In genomic region chr5:172918421-172919371, GRCh38 we compare ENCODE assay signal across 15 cellular contexts. TPM values are rescaled to one million over a fixed set of nuclear protein-coding genes. Genes with fewer than 3 reads are reported as not detected.
DNase-seq lines count a peak whose midpoint lies in the region; ATAC-seq and TF ChIP-seq lines count a peak whose summit lies in the region.
"Had no signal": no experiment of that assay in that cellular context is flagged by ENCODE, and none has a peak within 500 bp of the region (broad histone marks: within the 10 kb centered on the region; RNA-seq: fewer than 3 reads in every experiment).

No MANE protein-coding gene starts in this region.

- no peaks in the 10 kb centered on the region for H3K27me3 Mint-ChIP-seq in MCF 10A (ENCODE audit: insufficient read depth, unreplicated experiment)
- H3K27me3 Mint-ChIP-seq in activated naive CD8-positive, alpha-beta T cell treated with anti-CD3 and anti-CD28 coated beads, Interleukin-2, amount 50 U/mL, for 24 hours = no peaks in the 10 kb centered on the region
- H3K27me3 Mint-ChIP-seq in naive thymus-derived CD8-positive, alpha-beta T cell = no peaks in the 10 kb centered on the region
- H3K27me3 Mint-ChIP-seq: progenitor cell of endocrine pancreas had no signal

- intact Hi-C loops in MCF 10A (cut with micrococcal nuclease) (no loop called here), mammary epithelial cell (cut with micrococcal nuclease) (no loop called here), upper lobe of right lung (cut with DNase I) (no loop called here)

- H3K36me3 ChIP-seq in mammary epithelial cell (ENCODE audit: insufficient read depth, low read length) = no peaks in the 10 kb centered on the region
- peaks cover 70% of the 10 kb centered on the region for H3K36me3 ChIP-seq in upper lobe of right lung

- CTCF ChIA-PET in MCF 10A (lab: Yijun Ruan, JAX) (interaction anchor here (0.6 to 3.0 kb wide), 3 partner anchors 14 to 155 kb away, joined by 3 to 13 read pairs (median 6); no protein-coding TSS in a partner anchor), mammary epithelial cell (lab: Charles Lee; ENCODE audit: low non-redundant PET) (no interaction called here)

- no peak overlapping the region for H3K9ac ChIP-seq in mammary epithelial cell (ENCODE audit: insufficient read depth, low read length)

- DNase-seq in MCF 10A (ENCODE audit: unreplicated experiment) (no peak), mammary epithelial cell (no peak), upper lobe of right lung (no peak)
- DNase-seq in activated naive CD8-positive, alpha-beta T cell treated with anti-CD3 and anti-CD28 coated beads, Interleukin-2, amount 50 U/mL, for 24 hours = peak; percentile 36
- DNase-seq in naive thymus-derived CD8-positive, alpha-beta T cell = peak; percentile 42 to 92 (median 84)
- DNase-seq in stimulated activated CD4-positive, alpha-beta T cell treated with anti-CD3 and anti-CD28 coated beads, Interleukin-4, amount 100 ng/mL, for 4 hours = no peak
- DNase-seq: GF-D8, MV-4-11, NCI-H526 treated with DMSO at 0.1 percent for 48 hours, thyroid gland had no signal

- H3K36me3 Mint-ChIP-seq in MCF 10A (ENCODE audit: insufficient read depth, unreplicated experiment) = peaks cover 99% of the 10 kb centered on the region
- H3K36me3 Mint-ChIP-seq in activated naive CD8-positive, alpha-beta T cell treated with anti-CD3 and anti-CD28 coated beads, Interleukin-2, amount 50 U/mL, for 24 hours (ENCODE audit: low read depth) = peaks cover 4% of the 10 kb centered on the region
- H3K36me3 Mint-ChIP-seq in naive thymus-derived CD8-positive, alpha-beta T cell = peaks cover 0 to 28% (median 13%) of the 10 kb centered on the region in 3 donors

- in situ Hi-C loops in mammary epithelial cell (cut with MboI; ENCODE audit: low sequenced_read_pairs in 2 of 2) = no loop called here

- H3K27ac ChIP-seq in mammary epithelial cell (ENCODE audit: insufficient read depth, low read depth, low read length) = no peak overlapping the region
- H3K27ac ChIP-seq in upper lobe of right lung = no peak overlapping the region
- H3K27ac ChIP-seq: HL-60, SJSA1, thyroid gland had no signal

- TF ChIP-seq CTCF in MCF 10A (IDR thresholded peaks at IDR 0.05; ENCODE audit: unreplicated experiment) = no peak
- no peak for TF ChIP-seq CTCF in mammary epithelial cell (conservative IDR thresholded peaks at IDR 0.05 in 1 of 2, IDR thresholded peaks at IDR 0.05 in 1 of 2; ENCODE audit: extremely low read depth in 1 of 2, insufficient read depth in 1 of 2, low read depth in 1 of 2, low read length in 2 of 2)
- no peak for TF ChIP-seq CTCF in upper lobe of right lung (IDR thresholded peaks at IDR 0.05)

- POLR2A ChIA-PET in MCF 10A (lab: Yijun Ruan, JAX) = interaction anchor here (1.0 to 3.0 kb wide), 6 partner anchors 12 to 185 kb away, joined by 4 to 34 read pairs (median 10); partner anchors contain the start of gene DUSP1
- POLR2A ChIA-PET in naive thymus-derived CD8-positive, alpha-beta T cell (lab: Charles Lee) = interaction anchor here (1.2 to 2.6 kb wide), 3 partner anchors 141 to 148 kb away, joined by 4 to 14 read pairs (median 6); partner anchors contain the start of gene DUSP1

- no peaks in the 10 kb centered on the region for H3K79me2 ChIP-seq in mammary epithelial cell (ENCODE audit: insufficient read depth, low read length)

- BruUV-seq in MCF 10A (replicated peaks; lab: Mats Ljungman, UMichigan) (no TSS peak), mammary epithelial cell (replicated peaks; lab: Mats Ljungman, UMichigan) (no TSS peak)

- H3K27me3 ChIP-seq in mammary epithelial cell (ENCODE audit: insufficient read depth, low read length) (no peaks in the 10 kb centered on the region), upper lobe of right lung (no peaks in the 10 kb centered on the region)
- H3K27me3 ChIP-seq: SJSA1, thyroid gland had no signal

- 92% methylated on average over 24 of the region's 28 CpGs for WGBS in mammary epithelial cell (ENCODE audit: low coverage, missing lambda C conversion rate)

- no peak overlapping the region for H2AFZ ChIP-seq in mammary epithelial cell (ENCODE audit: low read depth, low read length)

- no peak overlapping the region for H3K4me2 ChIP-seq in mammary epithelial cell (ENCODE audit: insufficient read depth, low read depth, low read length)

- H3K4me3 Mint-ChIP-seq in MCF 10A (ENCODE audit: unreplicated experiment) = no peak overlapping the region
- peak overlapping the region; percentile 51 for H3K4me3 Mint-ChIP-seq in activated naive CD8-positive, alpha-beta T cell treated with anti-CD3 and anti-CD28 coated beads, Interleukin-2, amount 50 U/mL, for 24 hours
- H3K4me3 Mint-ChIP-seq in naive thymus-derived CD8-positive, alpha-beta T cell = peak overlapping the region; percentile 78 to 94 (median 88)

- H3K27ac Mint-ChIP-seq in MCF 10A (ENCODE audit: low read depth, unreplicated experiment) = peak overlapping the region; percentile 89
- peak overlapping the region; percentile 36 for H3K27ac Mint-ChIP-seq in activated naive CD8-positive, alpha-beta T cell treated with anti-CD3 and anti-CD28 coated beads, Interleukin-2, amount 50 U/mL, for 24 hours
- peak overlapping the region; percentile 89 to 100 (median 100) for H3K27ac Mint-ChIP-seq in naive thymus-derived CD8-positive, alpha-beta T cell
- H3K27ac Mint-ChIP-seq: progenitor cell of endocrine pancreas had no signal

- ATAC-seq in activated naive CD8-positive, alpha-beta T cell treated with anti-CD3 and anti-CD28 coated beads, Interleukin-2, amount 50 U/mL, for 24 hours = peak; percentile 53
- peak; percentile 79 to 82 for ATAC-seq in naive thymus-derived CD8-positive, alpha-beta T cell
- ATAC-seq in upper lobe of right lung (peak; percentile 26), HG03521 (IDR thresholded peaks at IDR 0.05; ENCODE audit: unreplicated experiment) (no peak), HG03045 (IDR thresholded peaks at IDR 0.05; ENCODE audit: unreplicated experiment) (no peak)

- H4K20me1 ChIP-seq in mammary epithelial cell (ENCODE audit: insufficient read depth, low read length) = no peaks in the 10 kb centered on the region

- H3K9me3 ChIP-seq in mammary epithelial cell (replicated peaks; ENCODE audit: insufficient read depth, low read length) = no peaks in the 10 kb centered on the region
- no peaks in the 10 kb centered on the region for H3K9me3 ChIP-seq in upper lobe of right lung
- H3K9me3 ChIP-seq: SJSA1, thyroid gland had no signal

- no peaks in the 10 kb centered on the region for H3K9me3 Mint-ChIP-seq in MCF 10A (ENCODE audit: unreplicated experiment)
- no peaks in the 10 kb centered on the region for H3K9me3 Mint-ChIP-seq in activated naive CD8-positive, alpha-beta T cell treated with anti-CD3 and anti-CD28 coated beads, Interleukin-2, amount 50 U/mL, for 24 hours
- no peaks in the 10 kb centered on the region for H3K9me3 Mint-ChIP-seq in naive thymus-derived CD8-positive, alpha-beta T cell

- peaks cover 26% of the 10 kb centered on the region for H3K4me1 Mint-ChIP-seq in MCF 10A (ENCODE audit: insufficient read depth, unreplicated experiment)
- H3K4me1 Mint-ChIP-seq in activated naive CD8-positive, alpha-beta T cell treated with anti-CD3 and anti-CD28 coated beads, Interleukin-2, amount 50 U/mL, for 24 hours = peaks cover 24% of the 10 kb centered on the region
- peaks cover 15 to 35% (median 32%) of the 10 kb centered on the region in 4 donors for H3K4me1 Mint-ChIP-seq in naive thymus-derived CD8-positive, alpha-beta T cell

- dilution Hi-C loops in mammary epithelial cell (cut with HindIII; ENCODE audit: low sequenced_read_pairs) = no loop called here

- H3K4me1 ChIP-seq in mammary epithelial cell (ENCODE audit: insufficient read depth, low read length) = peaks cover 8% of the 10 kb centered on the region
- no peaks in the 10 kb centered on the region for H3K4me1 ChIP-seq in upper lobe of right lung
- H3K4me1 ChIP-seq: thyroid gland had no signal

- no peak overlapping the region for H3K4me3 ChIP-seq in mammary epithelial cell (replicated peaks in 1 of 3; ENCODE audit: insufficient read depth in 1 of 3, low read depth in 2 of 3, low read length in 3 of 3)
- no peak overlapping the region for H3K4me3 ChIP-seq in upper lobe of right lung
- H3K4me3 ChIP-seq: SJSA1, thyroid gland had no signal

RNA-seq across cellular contexts. Expression of gene RPL26L1, which starts 40.5 kb away (rescaled TPM):
- 103 and 119 TPM in 2 replicates for total RNA-seq in MCF 10A (2022)
- 10 to 100 TPM; 31.8 to 58.5 TPM for total RNA-seq in mammary epithelial cell
- polyA plus RNA-seq in mammary epithelial cell = 120 TPM
- polyA minus RNA-seq in mammary epithelial cell = 11.9 TPM
- total RNA-seq in naive thymus-derived CD8-positive, alpha-beta T cell = 10 to 100 TPM; 15.7 to 16.5 TPM
- 10 to 100 TPM; 38.2 to 42.1 (median 40.3) TPM for polyA plus RNA-seq in naive thymus-derived CD8-positive, alpha-beta T cell
- total RNA-seq in upper lobe of right lung = 26.4 TPM

Comparison
In these comparisons a context has a peak if more than half of its experiments do, and no peak if none do; other contexts are left out.
1. DNase-seq: peak in activated naive CD8-positive, alpha-beta T cell treated with anti-CD3 and anti-CD28 coated beads, Interleukin-2, amount 50 U/mL, for 24 hours (single experiment) and naive thymus-derived CD8-positive, alpha-beta T cell (10 of 10); none in MCF 10A (single experiment), mammary epithelial cell (single experiment), upper lobe of right lung (single experiment) and stimulated activated CD4-positive, alpha-beta T cell treated with anti-CD3 and anti-CD28 coated beads, Interleukin-4, amount 100 ng/mL, for 4 hours (0 of 2).
2. H3K27ac Mint-ChIP-seq: peak in every context shown above with its lines; median percentile 100 in naive thymus-derived CD8-positive, alpha-beta T cell; 89 in MCF 10A; 36 in activated naive CD8-positive, alpha-beta T cell treated with anti-CD3 and anti-CD28 coated beads, Interleukin-2, amount 50 U/mL, for 24 hours.
3. ATAC-seq: peak in activated naive CD8-positive, alpha-beta T cell treated with anti-CD3 and anti-CD28 coated beads, Interleukin-2, amount 50 U/mL, for 24 hours (single experiment), naive thymus-derived CD8-positive, alpha-beta T cell (2 of 2) and upper lobe of right lung (single experiment); none in HG03521 (single experiment) and HG03045 (single experiment).